In genomic region chr10:44370731-44371248, GRCh38 we compare ENCODE assay signal across 28 cellular contexts. TPM values are rescaled to one million over a fixed set of nuclear protein-coding genes. Genes with fewer than 3 reads are reported as not detected.
DNase-seq lines count a peak whose midpoint lies in the region; ATAC-seq and TF ChIP-seq lines count a peak whose summit lies in the region.
"Had no signal": no experiment of that assay in that cellular context is flagged by ENCODE, and none has a peak within 500 bp of the region (broad histone marks: within the 10 kb centered on the region; RNA-seq: fewer than 3 reads in every experiment).

No MANE protein-coding gene starts in this region.

- intact Hi-C loops in A673 (cut with micrococcal nuclease; ENCODE audit: unreplicated experiment) (no loop called here), body of pancreas (cut with DNase I) (no loop called here), mammary epithelial cell (cut with micrococcal nuclease) (no loop called here)

- no peak overlapping the region for H2AFZ ChIP-seq in mammary epithelial cell (ENCODE audit: low read depth, low read length)

- H3K27ac ChIP-seq in A673 (ENCODE audit: low read depth, low read length, poor library complexity, severe bottlenecking): no peak overlapping the region
- H3K27ac ChIP-seq in body of pancreas: peak overlapping the region in 3 of 4 donors; percentile 16 to 38 (median 35)
- no peak overlapping the region for H3K27ac ChIP-seq in mammary epithelial cell (ENCODE audit: insufficient read depth, low read depth, low read length)
- H3K27ac ChIP-seq: BLaER1, heart left ventricle, HL-60, neutrophil, upper lobe of right lung had no signal

- in situ Hi-C loops in mammary epithelial cell (cut with MboI; ENCODE audit: low sequenced_read_pairs in 2 of 2): no loop called here

- no TSS peak for BruUV-seq in A673 (replicated peaks; lab: Mats Ljungman, UMichigan)
- no TSS peak for BruUV-seq in mammary epithelial cell (replicated peaks; lab: Mats Ljungman, UMichigan)

- DNase-seq in A673 (ENCODE audit: low spot score) (no peak), HT-29 (ENCODE audit: low spot score) (peak; percentile 16), body of pancreas (peak in 1 of 4 donors; percentile 26), iPS-NIHi7 (ENCODE audit: extremely low spot score) (peak; percentile 60), mammary epithelial cell (no peak), kidney tubule cell (ENCODE audit: low spot score) (no peak), GM10248 (ENCODE audit: extremely low spot score) (no peak)
- DNase-seq: activated CD4-positive, alpha-beta T cell treated with anti-CD3 and anti-CD28 coated beads for 4 hours; activated CD8-positive, alpha-beta memory T cell treated with anti-CD3 and anti-CD28 coated beads for 24 hours; activated T-cell treated with anti-CD3 and anti-CD28 coated beads, Interleukin-2, amount 50 U/mL, for 4 hours; Caco-2; DMS79 treated with DMSO at 0.1 percent for 48 hours; effector CD8-positive, alpha-beta T cell; erythroblast; foreskin fibroblast; NCI-H526; small intestine; substantia nigra; upper lobe of right lung had no signal

- no peak overlapping the region for H3K4me2 ChIP-seq in mammary epithelial cell (ENCODE audit: insufficient read depth, low read depth, low read length)
- H3K4me2 ChIP-seq: BLaER1 had no signal

- CTCF ChIA-PET in A673 (lab: Charles Lee) (no interaction called here), mammary epithelial cell (lab: Charles Lee; ENCODE audit: low non-redundant PET) (no interaction called here), GM10248 (lab: Yijun Ruan, JAX) (interaction anchor here (1.0 to 1.3 kb wide), 2 partner anchors 14 to 15 kb away, joined by 3 to 4 read pairs; no protein-coding TSS in a partner anchor)

- TF ChIP-seq POLR2A in body of pancreas (IDR thresholded peaks at IDR 0.05): no peak

- dilution Hi-C loops in mammary epithelial cell (cut with HindIII; ENCODE audit: low sequenced_read_pairs): no loop called here

- no peak overlapping the region for H3K9ac ChIP-seq in mammary epithelial cell (ENCODE audit: insufficient read depth, low read length)
- H3K9ac ChIP-seq: BLaER1 had no signal

- H3K4me3 ChIP-seq in A673 (ENCODE audit: low read depth, low read length, poor library complexity, severe bottlenecking): no peak overlapping the region
- H3K4me3 ChIP-seq in body of pancreas: no peak overlapping the region
- H3K4me3 ChIP-seq in mammary epithelial cell (replicated peaks in 1 of 3; ENCODE audit: insufficient read depth in 1 of 3, low read depth in 2 of 3, low read length in 3 of 3): no peak overlapping the region
- H3K4me3 ChIP-seq: BLaER1, GM12878, heart left ventricle, upper lobe of right lung had no signal

- H3K36me3 ChIP-seq in A673 (ENCODE audit: insufficient read depth, low read length, poor library complexity, severe bottlenecking) (no peaks in the 10 kb centered on the region), body of pancreas (replicated peaks in 1 of 2; ENCODE audit: insufficient read depth in 1 of 2, low read depth in 2 of 2) (peaks cover 0 to 3% of the 10 kb centered on the region in 2 donors), mammary epithelial cell (ENCODE audit: insufficient read depth, low read length) (no peaks in the 10 kb centered on the region)
- H3K36me3 ChIP-seq: BLaER1, neutrophil, upper lobe of right lung had no signal

- H3K9me3 ChIP-seq in A673 (ENCODE audit: low read depth, low read length, poor library complexity, severe bottlenecking) (no peaks in the 10 kb centered on the region), body of pancreas (no peaks in the 10 kb centered on the region), mammary epithelial cell (replicated peaks; ENCODE audit: insufficient read depth, low read length) (peaks cover 42% of the 10 kb centered on the region)
- H3K9me3 ChIP-seq: BLaER1, heart left ventricle, neutrophil, upper lobe of right lung had no signal

- H3K27me3 ChIP-seq in A673 (replicated peaks; ENCODE audit: insufficient read depth, low read depth, low read length, poor library complexity) (no peaks in the 10 kb centered on the region), body of pancreas (no peaks in the 10 kb centered on the region), mammary epithelial cell (ENCODE audit: insufficient read depth, low read length) (no peaks in the 10 kb centered on the region)
- H3K27me3 ChIP-seq: BLaER1, heart left ventricle, neutrophil, upper lobe of right lung had no signal

- no peaks in the 10 kb centered on the region for H3K79me2 ChIP-seq in mammary epithelial cell (ENCODE audit: insufficient read depth, low read length)

- POLR2A ChIA-PET in A673 (lab: Charles Lee; ENCODE audit: low non-redundant PET) (no interaction called here), GM10248 (lab: Yijun Ruan, JAX) (no interaction called here)

- no peaks in the 10 kb centered on the region for H3K4me1 ChIP-seq in A673 (ENCODE audit: insufficient read depth, low read length, poor library complexity, severe bottlenecking)
- peaks cover 20% of the 10 kb centered on the region for H3K4me1 ChIP-seq in body of pancreas
- H3K4me1 ChIP-seq in mammary epithelial cell (ENCODE audit: insufficient read depth, low read length): no peaks in the 10 kb centered on the region
- H3K4me1 ChIP-seq: Caco-2, upper lobe of right lung had no signal

- 63 to 72% methylated on average over 8 to 10 of the region's 10 CpGs for WGBS in body of pancreas, 2 donors
- WGBS in mammary epithelial cell (ENCODE audit: low coverage, missing lambda C conversion rate): 42% methylated on average over 8 of the region's 10 CpGs

- peak; percentile 40 for ATAC-seq in body of pancreas
- ATAC-seq in GM19035 (IDR thresholded peaks at IDR 0.05; ENCODE audit: unreplicated experiment): no peak
- ATAC-seq: activated T-cell treated with anti-CD3 and anti-CD28 coated beads, Interleukin-2, amount 50 U/mL, for 4 hours; GM12878; heart left ventricle; upper lobe of right lung had no signal

- TF ChIP-seq CTCF in A673 (conservative IDR thresholded peaks at IDR 0.05; ENCODE audit: low read depth, low read length): 0 out of 2 replicates have a peak, but pooled peaks have one; percentile 17
- TF ChIP-seq CTCF in body of pancreas (IDR thresholded peaks at IDR 0.05): peak in 3 of 7 experiments; percentile 12 to 24 (median 18)
- TF ChIP-seq CTCF in mammary epithelial cell (conservative IDR thresholded peaks at IDR 0.05 in 1 of 2, IDR thresholded peaks at IDR 0.05 in 1 of 2; ENCODE audit: extremely low read depth in 1 of 2, insufficient read depth in 1 of 2, low read depth in 1 of 2, low read length in 2 of 2): no peak
- no peak for TF ChIP-seq CTCF in GM10248 (IDR thresholded peaks at IDR 0.05; ENCODE audit: control extremely low read depth, extremely low read depth, low read depth, missing control alignments)

- no peaks in the 10 kb centered on the region for H4K20me1 ChIP-seq in mammary epithelial cell (ENCODE audit: insufficient read depth, low read length)
- H4K20me1 ChIP-seq: BLaER1 had no signal

RNA-seq across cellular contexts. Expression of gene CXCL12, which starts 14.1 kb away (rescaled TPM):
- total RNA-seq in A673 (2021): 0.30 and 0.52 TPM in 2 replicates
- not detected in 2 replicates for total RNA-seq in HT-29 (2014; rRNA removed; shearing (Covaris generic))
- total RNA-seq in body of pancreas: 100 to 1,000 TPM in 1 of 2 donors, 10 to 100 TPM in 1; 93.7 to 158 TPM
- under 1 TPM in 1 of 2 donors, not detected in 1; 0.50 TPM for total RNA-seq in mammary epithelial cell
- not detected for polyA plus RNA-seq in mammary epithelial cell
- not detected for polyA minus RNA-seq in mammary epithelial cell
- total RNA-seq: MCF 10A; T-helper 1 cell treated with Interleukin-12 subunit alpha and Interleukin-12 subunit beta and Interleukin-4 antibody, amounts not matched to agents 30 ng/mL and 1 ng/mL, for 36 hours had no signal
- polyA plus RNA-seq: IgD-negative memory B cell had no signal

Comparison
In these comparisons a context has a peak if more than half of its experiments do, and no peak if none do; other contexts are left out.
1. DNase-seq: peak in HT-29 (single experiment) and iPS-NIHi7 (single experiment); none in A673 (single experiment), mammary epithelial cell (single experiment), kidney tubule cell (single experiment) and GM10248 (single experiment).
2. H3K27ac ChIP-seq: peak in body of pancreas (3 of 4); none in A673 (single experiment) and mammary epithelial cell (single experiment).
3. RNA of gene CXCL12, which starts 14.1 kb away (total RNA-seq): 93.7 to 158 TPM in body of pancreas; 0.50 TPM in mammary epithelial cell, 0.30 to 0.52 TPM in A673 and not detected in HT-29; every median in the first group is over 10 times any median in the second.